Comparison of ENCODE assay signal across 8 cellular contexts in genomic region chrX:39477438-39478120, GRCh38.
DNase-seq lines count a peak whose midpoint lies in the region; ATAC-seq, FAIRE-seq and TF ChIP-seq lines count a peak whose summit lies in the region.

No MANE protein-coding gene starts in this region.

- ATAC-seq in activated T-cell treated with anti-CD3 and anti-CD28 coated beads, Interleukin-2, amount 50 U/mL, for 4 hours, result peak in 1 of 2 donors; percentile 37
- ATAC-seq in HG03342 (IDR thresholded peaks at IDR 0.05; ENCODE audit: unreplicated experiment), result no peak

- peaks cover 8% of the 10 kb centered on the region for H3K27me3 Mint-ChIP-seq in HFFc6 (ENCODE audit: insufficient read depth)
- no peaks in the 10 kb centered on the region for H3K27me3 Mint-ChIP-seq in activated T-cell treated with anti-CD3 and anti-CD28 coated beads, Interleukin-2, amount 50 U/mL, for 4 hours (ENCODE audit: low read depth)
- no peaks in the 10 kb centered on the region for H3K27me3 Mint-ChIP-seq in T-helper 2 cell treated with Interferon-gamma antibody and Interleukin-4, amounts not matched to agents 5 μg/mL and 100 μg/mL, for 36 hours (ENCODE audit: low read depth)

- H3K9me3 Mint-ChIP-seq in HFFc6, result no peaks in the 10 kb centered on the region
- H3K9me3 Mint-ChIP-seq in activated T-cell treated with anti-CD3 and anti-CD28 coated beads, Interleukin-2, amount 50 U/mL, for 4 hours, result no peaks in the 10 kb centered on the region
- no peaks in the 10 kb centered on the region for H3K9me3 Mint-ChIP-seq in T-helper 2 cell treated with Interferon-gamma antibody and Interleukin-4, amounts not matched to agents 5 μg/mL and 100 μg/mL, for 36 hours

- FAIRE-seq in kidney (lab: Jason Lieb, UNC), result no peak

- intact Hi-C loops in kidney (cut with DNase I), result no loop called here
- intact Hi-C loops in esophagus squamous epithelium (cut with DNase I), result no loop called here

- TF ChIP-seq POLR2A in esophagus squamous epithelium (IDR thresholded peaks at IDR 0.05), result no peak

- no peak overlapping the region for H3K9ac ChIP-seq in kidney (ENCODE audit: low read length in 2 of 2)

- POLR2A ChIA-PET in AG04450 (lab: Yijun Ruan, JAX), result no interaction called here

- no peaks in the 10 kb centered on the region for H3K36me3 ChIP-seq in kidney (ENCODE audit: control insufficient read depth in 1 of 2, insufficient read depth in 2 of 2, low read length in 2 of 2)
- no peaks in the 10 kb centered on the region for H3K36me3 ChIP-seq in esophagus squamous epithelium

- H3K4me3 ChIP-seq in AG04450 (ENCODE audit: low read depth, low read length) (no peak overlapping the region), kidney (ENCODE audit: low read length in 2 of 2) (no peak overlapping the region), esophagus squamous epithelium (no peak overlapping the region)

- CTCF ChIA-PET in AG04450 (lab: Charles Lee), result no interaction called here

- H3K27ac ChIP-seq in AG04450 (ENCODE audit: low read depth, low read length) (no peak overlapping the region), kidney (ENCODE audit: low read depth in 2 of 2, low read length in 2 of 2) (no peak overlapping the region), esophagus squamous epithelium (peak overlapping the region in 2 of 4 donors; percentile 55 to 67)

- H3K9me3 ChIP-seq in AG04450 (ENCODE audit: control insufficient read depth, insufficient read depth, low read length) (no peaks in the 10 kb centered on the region), kidney (ENCODE audit: control insufficient read depth in 1 of 2, low read length in 2 of 2) (no peaks in the 10 kb centered on the region), esophagus squamous epithelium (no peaks in the 10 kb centered on the region)

- no peaks in the 10 kb centered on the region for H3K36me3 Mint-ChIP-seq in HFFc6 (ENCODE audit: low read depth)
- H3K36me3 Mint-ChIP-seq in activated T-cell treated with anti-CD3 and anti-CD28 coated beads, Interleukin-2, amount 50 U/mL, for 4 hours (ENCODE audit: insufficient read depth), result no peaks in the 10 kb centered on the region
- no peaks in the 10 kb centered on the region for H3K36me3 Mint-ChIP-seq in T-helper 2 cell treated with Interferon-gamma antibody and Interleukin-4, amounts not matched to agents 5 μg/mL and 100 μg/mL, for 36 hours (ENCODE audit: low read depth)

- 0 out of 2 replicates have a peak, but pooled peaks have one; percentile 4 for TF ChIP-seq CTCF in AG04450 (IDR thresholded peaks at IDR 0.05; ENCODE audit: low read depth, low read length)
- peak; percentile 17; the same call in 1 of the 2 replicates for TF ChIP-seq CTCF in HFFc6 (IDR thresholded peaks at IDR 0.05)
- TF ChIP-seq CTCF in kidney (IDR thresholded peaks at IDR 0.05; ENCODE audit: borderline replicate concordance, extremely low read depth, insufficient read depth), result no peak
- TF ChIP-seq CTCF in esophagus squamous epithelium (IDR thresholded peaks at IDR 0.05), result no peak

- WGBS in esophagus squamous epithelium, 2 donors, result 47 to 60% methylated on average over 1 to 3 of the region's 24 CpGs

- H3K4me1 ChIP-seq in kidney (ENCODE audit: control insufficient read depth in 1 of 2, insufficient read depth in 1 of 2, low read depth in 1 of 2, low read length in 2 of 2) (no peaks in the 10 kb centered on the region), esophagus squamous epithelium (peaks cover 0 to 24% (median 5%) of the 10 kb centered on the region in 3 donors)

- no peak for DNase-seq in AG04450 (ENCODE audit: low read depth, low spot score)
- DNase-seq in HFFc6, result no peak
- peak; percentile 7 for DNase-seq in activated T-cell treated with anti-CD3 and anti-CD28 coated beads, Interleukin-2, amount 50 U/mL, for 4 hours
- DNase-seq in kidney, result peak; percentile 82
- DNase-seq in T-helper 2 cell treated with Interferon-gamma antibody and Interleukin-4, amounts not matched to agents 5 μg/mL and 100 μg/mL, for 36 hours (ENCODE audit: low spot score), result no peak
- DNase-seq in NCI-H446 (lab: John Stamatoyannopoulos, UW), result no peak
- no peak for DNase-seq in esophagus squamous epithelium (lab: John Stamatoyannopoulos, UW)

- H3K4me1 Mint-ChIP-seq in HFFc6 (ENCODE audit: low read depth), result no peaks in the 10 kb centered on the region
- peaks cover 11% of the 10 kb centered on the region for H3K4me1 Mint-ChIP-seq in activated T-cell treated with anti-CD3 and anti-CD28 coated beads, Interleukin-2, amount 50 U/mL, for 4 hours (ENCODE audit: low read depth)
- no peaks in the 10 kb centered on the region for H3K4me1 Mint-ChIP-seq in T-helper 2 cell treated with Interferon-gamma antibody and Interleukin-4, amounts not matched to agents 5 μg/mL and 100 μg/mL, for 36 hours (ENCODE audit: low read depth)

- no peak overlapping the region for H3K27ac Mint-ChIP-seq in HFFc6
- no peak overlapping the region for H3K27ac Mint-ChIP-seq in T-helper 2 cell treated with Interferon-gamma antibody and Interleukin-4, amounts not matched to agents 5 μg/mL and 100 μg/mL, for 36 hours

- H3K27me3 ChIP-seq in AG04450 (ENCODE audit: control insufficient read depth, insufficient read depth, low read length) (no peaks in the 10 kb centered on the region), esophagus squamous epithelium (no peaks in the 10 kb centered on the region)

- H3K4me3 Mint-ChIP-seq in HFFc6, result no peak overlapping the region
- H3K4me3 Mint-ChIP-seq in activated T-cell treated with anti-CD3 and anti-CD28 coated beads, Interleukin-2, amount 50 U/mL, for 4 hours, result no peak overlapping the region
- H3K4me3 Mint-ChIP-seq in T-helper 2 cell treated with Interferon-gamma antibody and Interleukin-4, amounts not matched to agents 5 μg/mL and 100 μg/mL, for 36 hours, result no peak overlapping the region

Comparison
In these comparisons a context has a peak if more than half of its experiments do, and no peak if none do; other contexts are left out.
1. DNase-seq: peak in activated T-cell treated with anti-CD3 and anti-CD28 coated beads, Interleukin-2, amount 50 U/mL, for 4 hours (single experiment) and kidney (single experiment); none in AG04450 (single experiment), HFFc6 (single experiment), T-helper 2 cell treated with Interferon-gamma antibody and Interleukin-4, amounts not matched to agents 5 μg/mL and 100 μg/mL, for 36 hours (single experiment), NCI-H446 (0 of 2) and esophagus squamous epithelium (single experiment).
2. CTCF ChIP-seq: peak in AG04450 (single experiment) and HFFc6 (single experiment); none in kidney (single experiment) and esophagus squamous epithelium (0 of 6).